ENCODE assay signal across 8 cellular contexts in the genomic region with DNA sequence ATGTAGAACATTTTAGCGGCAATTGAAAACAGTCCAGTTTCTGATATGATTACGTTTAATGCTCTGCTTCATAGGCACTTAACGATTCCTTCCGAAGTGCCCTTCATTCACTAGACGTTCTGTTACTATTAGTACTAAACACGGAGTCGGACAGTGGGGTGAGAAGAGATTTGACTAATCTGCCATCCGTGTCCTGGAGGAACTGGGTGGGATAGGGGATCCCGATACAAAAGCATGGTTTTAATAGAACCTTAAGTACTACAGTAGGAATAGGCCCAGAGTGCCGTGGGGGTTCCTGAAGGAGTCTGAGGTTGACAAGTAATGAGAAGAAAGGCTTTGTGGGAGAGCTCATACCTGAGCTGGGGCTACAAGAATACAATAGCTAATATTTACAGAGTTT. TPM values are rescaled to one million over a fixed set of nuclear protein-coding genes. Genes with fewer than 3 reads are reported as not detected.
DNase-seq lines count a peak whose midpoint lies in the region; ATAC-seq and TF ChIP-seq lines count a peak whose summit lies in the region.

No MANE protein-coding gene starts in this region.

- peak overlapping the region; percentile 80 for H3K4me3 ChIP-seq in GM12864 (ENCODE audit: low read depth, low read length)
- H3K4me3 ChIP-seq in RWPE2 (ENCODE audit: severe bottlenecking) = peak overlapping the region; percentile 68
- peak overlapping the region; percentile 69 to 87 (median 82) for H3K4me3 ChIP-seq in sigmoid colon

- no peak for DNase-seq in GM12864 (ENCODE audit: low read depth)
- no peak for DNase-seq in RWPE2 (ENCODE audit: low spot score)
- peak; percentile 11 for DNase-seq in fibroblast of peridontal ligament (ENCODE audit: extremely low read depth)
- no peak for DNase-seq in sigmoid colon
- DNase-seq in foreskin melanocyte = no peak
- DNase-seq in NCI-H1930 (lab: John Stamatoyannopoulos, UW) = no peak

- no peak for TF ChIP-seq EP300 in sigmoid colon (IDR thresholded peaks at IDR 0.05)

- TF ChIP-seq CTCF in GM12864 (IDR thresholded peaks at IDR 0.05; ENCODE audit: low read depth, low read length, missing control alignments) (no peak), RWPE2 (IDR thresholded peaks at IDR 0.05; ENCODE audit: poor library complexity, severe bottlenecking) (no peak), sigmoid colon (IDR thresholded peaks at IDR 0.05) (no peak)

- ATAC-seq in RWPE2 (ENCODE audit: low read depth) (no peak), GM21526 (IDR thresholded peaks at IDR 0.05; ENCODE audit: low FRiP score, unreplicated experiment) (no peak), GM19452 (IDR thresholded peaks at IDR 0.05; ENCODE audit: unreplicated experiment) (no peak)

- TF ChIP-seq POLR2A in sigmoid colon (IDR thresholded peaks at IDR 0.05) = no peak

- 13 to 41% methylated on average over 10 of the region's 10 CpGs for WGBS in sigmoid colon, 2 donors

- H3K4me1 ChIP-seq in RWPE2 (ENCODE audit: insufficient read depth, poor library complexity, severe bottlenecking) = no peaks in the 10 kb centered on the region
- H3K4me1 ChIP-seq in sigmoid colon = peaks cover 0 to 18% (median 14%) of the 10 kb centered on the region in 4 donors

- H3K36me3 ChIP-seq in RWPE2 (ENCODE audit: low read depth) (peaks cover 15% of the 10 kb centered on the region), sigmoid colon (peaks cover 0 to 13% (median 0%) of the 10 kb centered on the region in 4 donors)

- H3K9me3 ChIP-seq in RWPE2 (ENCODE audit: severe bottlenecking) = peaks cover 2% of the 10 kb centered on the region
- H3K9me3 ChIP-seq in sigmoid colon = no peaks in the 10 kb centered on the region

- intact Hi-C loops in sigmoid colon (cut with DNase I) = no loop called here

- H3K27ac ChIP-seq in RWPE2 (ENCODE audit: poor library complexity, severe bottlenecking) (no peak overlapping the region), sigmoid colon (peak overlapping the region in 3 of 4 donors; percentile 78 to 84 (median 78))

- no peaks in the 10 kb centered on the region for H3K27me3 ChIP-seq in RWPE2 (ENCODE audit: insufficient read depth, poor library complexity, severe bottlenecking)
- no peaks in the 10 kb centered on the region for H3K27me3 ChIP-seq in sigmoid colon

RNA-seq across cellular contexts. Expression of gene MORN2, which starts 0.6 kb away (rescaled TPM):
- 10 to 100 TPM in 3 of 4 donors, 1 to 10 TPM in 1; 6.4 to 17.5 (median 13.6) TPM for total RNA-seq in sigmoid colon
- polyA plus RNA-seq in sigmoid colon = 10 to 100 TPM; 17.3 to 30.6 (median 27.7) TPM

RNA-seq across cellular contexts. Expression of gene DHX57, which starts 0.7 kb away (rescaled TPM):
- total RNA-seq in sigmoid colon = 10 to 100 TPM; 11.3 to 17.3 (median 15.2) TPM
- polyA plus RNA-seq in sigmoid colon = 1 to 10 TPM; 1.6 to 7.9 (median 4.8) TPM

RNA-seq across cellular contexts. Expression of gene ARHGEF33, which starts 13.3 kb away (rescaled TPM):
- 1 to 10 TPM in 3 of 4 donors, under 1 TPM in 1; 0.99 to 2.2 (median 1.5) TPM for total RNA-seq in sigmoid colon
- polyA plus RNA-seq in sigmoid colon = under 1 TPM in 1 of 3 donors, not detected in 2; 0.41 TPM
